ENCODE assay signal across 18 cellular contexts in the genomic region with DNA sequence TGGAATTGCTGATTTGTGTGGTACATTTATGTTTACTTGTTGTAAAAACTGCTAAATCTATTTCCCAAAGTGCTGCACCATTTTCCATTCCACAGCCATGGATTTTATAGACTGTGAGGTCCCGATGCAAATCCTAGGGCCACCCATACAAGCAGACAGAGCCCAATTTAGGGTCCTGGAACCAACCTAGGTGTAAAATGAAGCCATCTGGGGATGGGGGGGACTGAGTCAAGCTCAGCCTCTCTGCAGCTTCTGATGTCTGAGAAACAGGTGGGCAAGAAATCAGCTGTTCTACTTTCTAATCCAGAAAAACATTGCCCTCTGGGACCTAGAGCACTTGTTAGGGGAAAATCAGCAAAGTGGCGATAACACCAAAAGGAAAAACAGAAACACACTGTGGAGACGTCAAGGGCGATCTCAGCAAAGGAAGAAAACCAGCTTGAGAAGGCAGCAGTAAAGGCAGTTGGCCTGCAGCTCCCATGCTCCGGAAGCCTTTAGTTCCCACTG. TPM values are rescaled to one million over a fixed set of nuclear protein-coding genes. Genes with fewer than 3 reads are reported as not detected.
DNase-seq lines count a peak whose midpoint lies in the region; ATAC-seq and TF ChIP-seq lines count a peak whose summit lies in the region.
"Had no signal": no experiment of that assay in that cellular context is flagged by ENCODE, and none has a peak within 500 bp of the region (broad histone marks: within the 10 kb centered on the region; RNA-seq: fewer than 3 reads in every experiment).

No MANE protein-coding gene starts in this region.

- no peak overlapping the region for H3K4me3 Mint-ChIP-seq in nephron
- H3K4me3 Mint-ChIP-seq: activated CD4-positive, alpha-beta memory T cell treated with anti-CD3 and anti-CD28 coated beads, Interleukin-2, amount 10 ng/mL, durations not matched to agents 7 days and 5 days; activated T-cell treated with anti-CD3 and anti-CD28 coated beads, Interleukin-2, amount 50 U/mL, for 24 hours; WTC11 had no signal

- H3K36me3 ChIP-seq in WERI-Rb-1 (no peaks in the 10 kb centered on the region), esophagus squamous epithelium (no peaks in the 10 kb centered on the region), aorta (ENCODE audit: control insufficient read depth in 1 of 2, insufficient read depth in 2 of 2, low read length in 1 of 2) (no peaks in the 10 kb centered on the region)

- no peaks in the 10 kb centered on the region for H3K27me3 ChIP-seq in WERI-Rb-1 (ENCODE audit: insufficient read depth, low read depth, severe bottlenecking)
- no peaks in the 10 kb centered on the region for H3K27me3 ChIP-seq in esophagus squamous epithelium
- H3K27me3 ChIP-seq in aorta (ENCODE audit: control insufficient read depth in 1 of 2, insufficient read depth in 2 of 2, low read length in 1 of 2), result no peaks in the 10 kb centered on the region

- intact Hi-C loops in esophagus squamous epithelium (cut with DNase I), result no loop called here
- intact Hi-C loops in aorta (cut with DNase I), result loop anchor here in 1 of 2 donors (10.0 kb wide), 1 partner anchor 98 kb away; no protein-coding TSS in a partner anchor

- H3K4me3 ChIP-seq in WERI-Rb-1 (ENCODE audit: low read depth, low read length) (no peak overlapping the region), esophagus squamous epithelium (no peak overlapping the region), aorta (ENCODE audit: low read length in 2 of 2) (no peak overlapping the region)

- peaks cover 5% of the 10 kb centered on the region for H3K36me3 Mint-ChIP-seq in nephron (ENCODE audit: low read depth)
- H3K36me3 Mint-ChIP-seq: WTC11 had no signal

- WGBS in esophagus squamous epithelium, 2 donors, result 70 to 85% methylated on average over 4 to 5 of the region's 5 CpGs
- WGBS in aorta, 2 donors, result 75 to 85% methylated on average over 5 of the region's 5 CpGs

- H3K27me3 Mint-ChIP-seq in nephron (ENCODE audit: low read depth), result no peaks in the 10 kb centered on the region
- H3K27me3 Mint-ChIP-seq: activated CD4-positive, alpha-beta memory T cell treated with anti-CD3 and anti-CD28 coated beads, Interleukin-2, amount 10 ng/mL, durations not matched to agents 7 days and 5 days; activated T-cell treated with anti-CD3 and anti-CD28 coated beads, Interleukin-2, amount 50 U/mL, for 24 hours; progenitor cell of endocrine pancreas had no signal

- H3K9me3 ChIP-seq in WERI-Rb-1 (ENCODE audit: severe bottlenecking) (no peaks in the 10 kb centered on the region), esophagus squamous epithelium (no peaks in the 10 kb centered on the region), aorta (ENCODE audit: control insufficient read depth, low read length) (no peaks in the 10 kb centered on the region)

- H3K4me1 ChIP-seq in esophagus squamous epithelium (peaks cover 41 to 95% (median 85%) of the 10 kb centered on the region in 3 donors), aorta (ENCODE audit: control insufficient read depth in 1 of 2, insufficient read depth in 2 of 2, low read length in 2 of 2) (peaks cover 2 to 5% of the 10 kb centered on the region in 2 donors)

- H3K27ac ChIP-seq in WERI-Rb-1 (no peak overlapping the region), esophagus squamous epithelium (peak overlapping the region in 3 of 4 donors; percentile 91 to 96 (median 93)), aorta (ENCODE audit: low read depth in 1 of 2, low read length in 2 of 2) (no peak overlapping the region)

- TF ChIP-seq POLR2A in esophagus squamous epithelium (IDR thresholded peaks at IDR 0.05), result no peak

- H3K9me3 Mint-ChIP-seq in nephron, result peaks cover 4% of the 10 kb centered on the region
- H3K9me3 Mint-ChIP-seq: activated CD4-positive, alpha-beta memory T cell treated with anti-CD3 and anti-CD28 coated beads, Interleukin-2, amount 10 ng/mL, durations not matched to agents 7 days and 5 days had no signal

- DNase-seq in WERI-Rb-1 (peak; percentile 4), esophagus squamous epithelium (lab: John Stamatoyannopoulos, UW) (no peak), superior temporal gyrus (ENCODE audit: extremely low spot score) (peak; percentile 10), aorta (no peak)
- no peak for DNase-seq in stimulated activated CD4-positive, alpha-beta T cell treated with anti-CD3 and anti-CD28 coated beads, Interleukin-12 subunit alpha, Interleukin-12 subunit beta, amount 100 ng/mL, for 4 hours
- DNase-seq: activated CD4-positive, alpha-beta memory T cell treated with anti-CD3 and anti-CD28 coated beads, Interleukin-2, amount 10 ng/mL, durations not matched to agents 7 days and 5 days; activated T-cell treated with anti-CD3 and anti-CD28 coated beads, Interleukin-2, amount 50 U/mL, for 24 hours; PC-3; T-helper 2 cell had no signal

- peaks cover 84% of the 10 kb centered on the region for H3K4me1 Mint-ChIP-seq in nephron
- H3K4me1 Mint-ChIP-seq: activated CD4-positive, alpha-beta memory T cell treated with anti-CD3 and anti-CD28 coated beads, Interleukin-2, amount 10 ng/mL, durations not matched to agents 7 days and 5 days had no signal

- peak overlapping the region; percentile 38 to 77 (median 39) for H3K27ac Mint-ChIP-seq in nephron
- H3K27ac Mint-ChIP-seq: activated CD4-positive, alpha-beta memory T cell treated with anti-CD3 and anti-CD28 coated beads, Interleukin-2, amount 10 ng/mL, durations not matched to agents 7 days and 5 days; activated naive CD4-positive, alpha-beta T cell treated with anti-CD3 and anti-CD28 coated beads, Interleukin-2, amount 50 U/mL, for 72 hours; activated T-cell treated with anti-CD3 and anti-CD28 coated beads, Interleukin-2, amount 50 U/mL, for 24 hours; progenitor cell of endocrine pancreas; WTC11 had no signal

- ATAC-seq in GM19328 (IDR thresholded peaks at IDR 0.05; ENCODE audit: unreplicated experiment) (no peak), aorta (ENCODE audit: low FRiP score) (no peak), HG03097 (IDR thresholded peaks at IDR 0.05; ENCODE audit: low FRiP score, unreplicated experiment) (no peak)
- ATAC-seq: activated naive CD4-positive, alpha-beta T cell treated with anti-CD3 and anti-CD28 coated beads, Interleukin-2, amount 50 U/mL, for 72 hours; HCT116; PC-3; WTC11 had no signal

- TF ChIP-seq CTCF in WERI-Rb-1 (IDR thresholded peaks at IDR 0.05; ENCODE audit: low read depth, low read length) (no peak), esophagus squamous epithelium (IDR thresholded peaks at IDR 0.05) (no peak), nephron (IDR thresholded peaks at IDR 0.05; ENCODE audit: unreplicated experiment in 3 of 3) (no peak)

RNA-seq across cellular contexts. Expression of a gene that starts 38.0 kb away (rescaled TPM):
- total RNA-seq in esophagus squamous epithelium, result 10 to 100 TPM in 3 of 4 donors, 1 to 10 TPM in 1; 7.9 to 22.1 (median 16.9) TPM
- 10 to 100 TPM; 34.8 to 42.3 TPM for total RNA-seq in aorta
- 10 to 100 TPM; 27.5 to 33.6 TPM for polyA plus RNA-seq in aorta

RNA-seq across cellular contexts. Expression of a gene that starts 54.1 kb away (rescaled TPM):
- 1 to 10 TPM in 2 of 4 donors, under 1 TPM in 2; 0.26 to 1.9 (median 0.78) TPM for total RNA-seq in esophagus squamous epithelium
- 10 to 100 TPM; 15.9 to 16.4 TPM for total RNA-seq in aorta
- polyA plus RNA-seq in aorta, result 10 to 100 TPM in 1 of 2 donors, 1 to 10 TPM in 1; 4.1 to 15.6 TPM
- total RNA-seq: activated CD4-positive, alpha-beta memory T cell treated with anti-CD3 and anti-CD28 coated beads, Interleukin-2, amount 10 ng/mL, durations not matched to agents 7 days and 5 days; epithelial cell of proximal tubule; LHCN-M2 had no signal

Comparison
In these comparisons a context has a peak if more than half of its experiments do, and no peak if none do; other contexts are left out.
1. DNase-seq: peak in WERI-Rb-1 (single experiment) and superior temporal gyrus (single experiment); none in esophagus squamous epithelium (single experiment), aorta (0 of 2) and stimulated activated CD4-positive, alpha-beta T cell treated with anti-CD3 and anti-CD28 coated beads, Interleukin-12 subunit alpha, Interleukin-12 subunit beta, amount 100 ng/mL, for 4 hours (single experiment).
2. H3K27ac ChIP-seq: peak in esophagus squamous epithelium (3 of 4); none in WERI-Rb-1 (single experiment) and aorta (0 of 2).
3. RNA of a gene that starts 54.1 kb away (total RNA-seq): 15.9 to 16.4 TPM in aorta; 0.26 to 1.9 TPM in esophagus squamous epithelium; every median in the first group is over 4 times any median in the second.